35 cellular contexts compared by ENCODE assay signal in genomic region chr4:28247805-28248204, GRCh38.
"Had no signal": no experiment of that assay in that cellular context is flagged by ENCODE, and none has a peak within 500 bp of the region (broad histone marks: within the 10 kb centered on the region; RNA-seq: fewer than 3 reads in every experiment).

No MANE protein-coding gene starts in this region.

- ATAC-seq: activated CD8-positive, alpha-beta memory T cell treated with anti-CD3 and anti-CD28 coated beads, Interleukin-2, amount 10 ng/mL, durations not matched to agents 7 days and 5 days had no signal

- H3K27ac ChIP-seq: brain microvascular endothelial cell, KMS-11, SJCRH30, SK-N-MC, VCaP had no signal

- H3K36me3 ChIP-seq: brain microvascular endothelial cell, SJCRH30 had no signal

- H3K36me3 Mint-ChIP-seq: activated CD4-positive, alpha-beta memory T cell treated with anti-CD3 and anti-CD28 coated beads for 36 hours; activated CD8-positive, alpha-beta memory T cell treated with anti-CD3 and anti-CD28 coated beads, Interleukin-2, amount 10 ng/mL, durations not matched to agents 7 days and 5 days; activated naive CD4-positive, alpha-beta T cell treated with anti-CD3 and anti-CD28 coated beads, Interleukin-2, amount 50 U/mL, for 24 hours; activated naive CD8-positive, alpha-beta T cell treated with anti-CD3 and anti-CD28 coated beads, Interleukin-2, amount 10 ng/mL, durations not matched to agents 7 days and 5 days had no signal

- H3K4me3 ChIP-seq: SJCRH30, SK-N-MC had no signal

- H3K4me3 Mint-ChIP-seq: activated B cell treated with CpG ODN at 0.5 μM for 24 hours; activated CD4-positive, alpha-beta memory T cell treated with anti-CD3 and anti-CD28 coated beads for 36 hours; activated CD8-positive, alpha-beta memory T cell treated with anti-CD3 and anti-CD28 coated beads, Interleukin-2, amount 10 ng/mL, durations not matched to agents 7 days and 5 days; activated naive CD4-positive, alpha-beta T cell treated with anti-CD3 and anti-CD28 coated beads, Interleukin-2, amount 50 U/mL, for 24 hours; activated naive CD8-positive, alpha-beta T cell treated with anti-CD3 and anti-CD28 coated beads, Interleukin-2, amount 10 ng/mL, durations not matched to agents 7 days and 5 days had no signal

- H3K27ac Mint-ChIP-seq: activated B cell treated with CpG ODN at 0.5 μM for 24 hours; activated CD4-positive, alpha-beta memory T cell treated with anti-CD3 and anti-CD28 coated beads for 36 hours; activated CD8-positive, alpha-beta memory T cell treated with anti-CD3 and anti-CD28 coated beads, Interleukin-2, amount 10 ng/mL, durations not matched to agents 7 days and 5 days; activated naive CD4-positive, alpha-beta T cell treated with anti-CD3 and anti-CD28 coated beads, Interleukin-2, amount 50 U/mL, for 24 hours; activated naive CD8-positive, alpha-beta T cell treated with anti-CD3 and anti-CD28 coated beads, Interleukin-2, amount 10 ng/mL, durations not matched to agents 7 days and 5 days had no signal

- DNase-seq: activated B cell treated with CpG ODN at 0.5 μM for 24 hours; activated CD4-positive, alpha-beta memory T cell treated with anti-CD3 and anti-CD28 coated beads for 36 hours; activated CD4-positive, alpha-beta T cell treated with anti-CD3 and anti-CD28 coated beads for 4 hours; activated CD4-positive, alpha-beta T cell treated with anti-CD3 and anti-CD28 coated beads, Interleukin-2, amount 50 U/mL, for 1 hour; activated CD4-positive, CD25-positive, alpha-beta regulatory T cell treated with anti-CD3 and anti-CD28 coated beads, Interleukin-2, amount 50 U/mL, for 72 hours; activated CD8-positive, alpha-beta memory T cell treated with anti-CD3 and anti-CD28 coated beads for 24 hours; activated CD8-positive, alpha-beta memory T cell treated with anti-CD3 and anti-CD28 coated beads, Interleukin-2, amount 10 ng/mL, durations not matched to agents 7 days and 5 days; activated CD8-positive, alpha-beta memory T cell treated with anti-CD3 and anti-CD28 coated beads, Interleukin-2, amount 50 U/mL, for 48 hours; activated effector memory CD4-positive, alpha-beta T cell treated with anti-CD3 and anti-CD28 coated beads, Interleukin-2, amount 50 U/mL, for 16 hours; activated naive CD4-positive, alpha-beta T cell; activated naive CD8-positive, alpha-beta T cell treated with anti-CD3 and anti-CD28 coated beads, Interleukin-2, amount 10 ng/mL, durations not matched to agents 7 days and 5 days; activated T-cell treated with anti-CD3 and anti-CD28 coated beads, Interleukin-2, amount 50 U/mL, for 48 hours; amniotic stem cell; aorta; brain microvascular endothelial cell; cerebellar nuclear complex; NCI-H1092 treated with DMSO at 0.1 percent for 48 hours; NCI-H1417; NCI-H146; NCI-H187; NCI-H2029 treated with DMSO at 0.1 percent for 48 hours; NCI-H345; NCI-H524 treated with DMSO at 0.1 percent for 48 hours; NCI-H748 treated with DMSO at 0.1 percent for 48 hours; NK-92 treated with Interleukin-12 subunit alpha and Interleukin-12 subunit beta, amount 100 ng/mL, for 24 hours; SHP77; SJCRH30; SW 1271; T-helper 1 cell; T-helper 2 cell; T-helper 9 cell had no signal

- H3K4me1 Mint-ChIP-seq: activated B cell treated with CpG ODN at 0.5 μM for 24 hours; activated CD8-positive, alpha-beta memory T cell treated with anti-CD3 and anti-CD28 coated beads, Interleukin-2, amount 10 ng/mL, durations not matched to agents 7 days and 5 days; activated naive CD4-positive, alpha-beta T cell treated with anti-CD3 and anti-CD28 coated beads, Interleukin-2, amount 50 U/mL, for 24 hours; activated naive CD8-positive, alpha-beta T cell treated with anti-CD3 and anti-CD28 coated beads, Interleukin-2, amount 10 ng/mL, durations not matched to agents 7 days and 5 days had no signal

- H3K27me3 ChIP-seq: brain microvascular endothelial cell, SJCRH30 had no signal

- H3K4me1 ChIP-seq: SJCRH30 had no signal

- H3K9me3 Mint-ChIP-seq: activated naive CD4-positive, alpha-beta T cell treated with anti-CD3 and anti-CD28 coated beads, Interleukin-2, amount 50 U/mL, for 24 hours; activated naive CD8-positive, alpha-beta T cell treated with anti-CD3 and anti-CD28 coated beads, Interleukin-2, amount 10 ng/mL, durations not matched to agents 7 days and 5 days had no signal

- H3K9me3 ChIP-seq: SJCRH30 had no signal

- H3K27me3 Mint-ChIP-seq: activated B cell treated with CpG ODN at 0.5 μM for 24 hours; activated CD4-positive, alpha-beta memory T cell treated with anti-CD3 and anti-CD28 coated beads for 36 hours; activated CD8-positive, alpha-beta memory T cell treated with anti-CD3 and anti-CD28 coated beads, Interleukin-2, amount 10 ng/mL, durations not matched to agents 7 days and 5 days; activated naive CD4-positive, alpha-beta T cell treated with anti-CD3 and anti-CD28 coated beads, Interleukin-2, amount 50 U/mL, for 24 hours; activated naive CD8-positive, alpha-beta T cell treated with anti-CD3 and anti-CD28 coated beads, Interleukin-2, amount 10 ng/mL, durations not matched to agents 7 days and 5 days had no signal
